In the genomic region with DNA sequence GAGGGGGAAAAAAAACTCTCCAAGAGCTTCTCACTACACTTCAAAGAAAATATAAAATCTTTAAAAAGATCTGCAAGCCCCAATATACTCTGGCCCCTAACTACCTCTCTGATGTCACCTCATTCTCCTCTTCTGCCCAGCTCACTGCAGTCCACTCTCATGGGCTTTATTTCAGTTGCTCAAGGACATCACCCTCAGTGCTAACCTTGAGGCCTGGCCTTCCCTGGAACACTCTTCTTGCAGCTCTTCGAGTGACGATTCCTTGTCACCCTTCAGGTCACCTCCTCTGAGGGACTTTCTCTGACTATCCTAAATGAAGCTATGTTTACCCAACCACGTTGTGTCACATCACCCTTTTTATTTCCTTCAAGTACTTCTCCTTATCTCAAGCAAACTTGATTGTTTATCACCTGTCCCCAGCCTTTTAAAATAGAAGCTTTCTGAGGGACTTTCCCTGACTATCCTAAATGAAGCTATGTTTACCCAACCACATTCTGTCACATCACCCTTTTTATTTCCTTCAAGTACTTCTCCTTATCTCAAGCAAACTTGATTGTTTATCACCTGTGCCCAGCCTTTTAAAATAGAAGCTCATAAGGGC, we compare ENCODE assay signal across 11 cellular contexts. TPM values are rescaled to one million over a fixed set of nuclear protein-coding genes. Genes with fewer than 3 reads are reported as not detected.
A peak's percentile ranks its signal among the peaks of the same experiment; 100 is the strongest.
DNase-seq lines count a peak whose midpoint lies in the region; ATAC-seq and TF ChIP-seq lines count a peak whose summit lies in the region.
"Had no signal": no experiment of that assay in that cellular context is flagged by ENCODE, and none has a peak within 500 bp of the region (broad histone marks: within the 10 kb centered on the region; RNA-seq: fewer than 3 reads in every experiment).

No MANE protein-coding gene starts in this region.

- no peak overlapping the region for H3K4me3 ChIP-seq in breast epithelium
- no peak overlapping the region for H3K4me3 ChIP-seq in spleen
- H3K4me3 ChIP-seq in prostate gland = no peak overlapping the region

- H3K27me3 ChIP-seq in breast epithelium = no peaks in the 10 kb centered on the region
- no peaks in the 10 kb centered on the region for H3K27me3 ChIP-seq in spleen (replicated peaks in 1 of 7)
- no peaks in the 10 kb centered on the region for H3K27me3 ChIP-seq in prostate gland (replicated peaks; ENCODE audit: insufficient read depth)

- TF ChIP-seq CTCF in MCF 10A (IDR thresholded peaks at IDR 0.05; ENCODE audit: unreplicated experiment) = no peak
- TF ChIP-seq CTCF in breast epithelium (IDR thresholded peaks at IDR 0.05) = no peak
- no peak for TF ChIP-seq CTCF in spleen (IDR thresholded peaks at IDR 0.05 in 8 of 11, conservative IDR thresholded peaks at IDR 0.05 in 3 of 11)
- no peak for TF ChIP-seq CTCF in prostate gland (IDR thresholded peaks at IDR 0.05)

- TF ChIP-seq POLR2A in breast epithelium (IDR thresholded peaks at IDR 0.05) (no peak), spleen (IDR thresholded peaks at IDR 0.05) (no peak), prostate gland (IDR thresholded peaks at IDR 0.05) (no peak)

- no TSS peak for BruUV-seq in MCF 10A (replicated peaks; lab: Mats Ljungman, UMichigan)

- no peaks in the 10 kb centered on the region for H3K9me3 Mint-ChIP-seq in MCF 10A (ENCODE audit: unreplicated experiment)
- H3K9me3 Mint-ChIP-seq in stimulated activated naive B cell treated with anti-CD40 and anti-IgM and Interleukin-4, amounts not matched to agents 10 μg/mL and 1 μg/mL and 100 μg/mL, for 72 hours = no peaks in the 10 kb centered on the region
- H3K9me3 Mint-ChIP-seq: activated naive CD4-positive, alpha-beta T cell treated with anti-CD3 and anti-CD28 coated beads, Interleukin-2, amount 10 ng/mL, durations not matched to agents 7 days and 5 days had no signal

- peaks cover 5% of the 10 kb centered on the region for H3K36me3 ChIP-seq in breast epithelium
- H3K36me3 ChIP-seq in spleen = peaks cover 7 to 100% (median 49%) of the 10 kb centered on the region in 6 donors
- H3K36me3 ChIP-seq in prostate gland = no peaks in the 10 kb centered on the region

- H3K27ac ChIP-seq in breast epithelium = no peak overlapping the region
- peak overlapping the region in 1 of 8 donors; percentile 3 for H3K27ac ChIP-seq in spleen
- H3K27ac ChIP-seq in prostate gland = no peak overlapping the region
- H3K27ac ChIP-seq: parathyroid adenoma had no signal

- 59 to 74% (median 69%) methylated on average over 3 of the region's 3 CpGs for WGBS in spleen, 5 donors
- 77% methylated on average over 3 of the region's 3 CpGs for WGBS in prostate gland

- peaks cover 34% of the 10 kb centered on the region for H3K36me3 Mint-ChIP-seq in MCF 10A (ENCODE audit: insufficient read depth, unreplicated experiment)
- H3K36me3 Mint-ChIP-seq in stimulated activated naive B cell treated with anti-CD40 and anti-IgM and Interleukin-4, amounts not matched to agents 10 μg/mL and 1 μg/mL and 100 μg/mL, for 72 hours = peaks cover 27 to 49% of the 10 kb centered on the region in 2 donors

- H3K27ac Mint-ChIP-seq in MCF 10A (ENCODE audit: low read depth, unreplicated experiment) = peak overlapping the region; percentile 55
- H3K27ac Mint-ChIP-seq in stimulated activated naive B cell treated with anti-CD40 and anti-IgM and Interleukin-4, amounts not matched to agents 10 μg/mL and 1 μg/mL and 100 μg/mL, for 72 hours = peak overlapping the region; percentile 81
- H3K27ac Mint-ChIP-seq: activated naive CD4-positive, alpha-beta T cell treated with anti-CD3 and anti-CD28 coated beads, Interleukin-2, amount 10 ng/mL, durations not matched to agents 7 days and 5 days had no signal

- DNase-seq in MCF 10A (ENCODE audit: unreplicated experiment) (no peak), breast epithelium (ENCODE audit: low spot score in 2 of 2) (no peak), RKO (ENCODE audit: low spot score) (no peak), spleen (no peak), prostate gland (ENCODE audit: low spot score) (no peak)
- no peak for DNase-seq in stimulated activated naive B cell treated with anti-CD40 and anti-IgM and Interleukin-4, amounts not matched to agents 10 μg/mL and 1 μg/mL and 100 μg/mL, for 72 hours
- DNase-seq: T-helper 9 cell had no signal

- H3K4me3 Mint-ChIP-seq in MCF 10A (ENCODE audit: unreplicated experiment) = no peak overlapping the region
- peak overlapping the region; percentile 1 to 47 for H3K4me3 Mint-ChIP-seq in stimulated activated naive B cell treated with anti-CD40 and anti-IgM and Interleukin-4, amounts not matched to agents 10 μg/mL and 1 μg/mL and 100 μg/mL, for 72 hours
- H3K4me3 Mint-ChIP-seq: activated naive CD4-positive, alpha-beta T cell treated with anti-CD3 and anti-CD28 coated beads, Interleukin-2, amount 10 ng/mL, durations not matched to agents 7 days and 5 days had no signal

- intact Hi-C loops in MCF 10A (cut with micrococcal nuclease) (loop anchor here (5.0 kb wide), 1 partner anchor 187 kb away; no protein-coding TSS in a partner anchor), breast epithelium (cut with DNase I; ENCODE audit: low total_unique reads) (no loop called here), spleen (cut with DNase I; ENCODE audit: low total_unique reads) (loop anchor here (5.0 kb wide), 1 partner anchor 237 kb away; no protein-coding TSS in a partner anchor), prostate gland (cut with DNase I) (loop anchor here (5.0 kb wide), 1 partner anchor 237 kb away; no protein-coding TSS in a partner anchor)

- CTCF ChIA-PET in MCF 10A (lab: Yijun Ruan, JAX) = interaction anchor here (0.6 to 18.4 kb wide), 35 partner anchors 8 to 989 kb away, joined by 3 to 323 read pairs (median 5); partner anchors contain the start of gene RTTN

- H3K4me1 Mint-ChIP-seq in MCF 10A (ENCODE audit: insufficient read depth, unreplicated experiment) = no peaks in the 10 kb centered on the region
- H3K4me1 Mint-ChIP-seq in stimulated activated naive B cell treated with anti-CD40 and anti-IgM and Interleukin-4, amounts not matched to agents 10 μg/mL and 1 μg/mL and 100 μg/mL, for 72 hours = peaks cover 12 to 30% of the 10 kb centered on the region in 2 donors
- H3K4me1 Mint-ChIP-seq: activated naive CD4-positive, alpha-beta T cell treated with anti-CD3 and anti-CD28 coated beads, Interleukin-2, amount 10 ng/mL, durations not matched to agents 7 days and 5 days had no signal

- POLR2A ChIA-PET in MCF 10A (lab: Yijun Ruan, JAX) = interaction anchor here (1.5 to 1.6 kb wide), 3 partner anchors 11 to 239 kb away, joined by 5 to 8 read pairs (median 5); no protein-coding TSS in a partner anchor

- H3K9me3 ChIP-seq in breast epithelium = no peaks in the 10 kb centered on the region
- H3K9me3 ChIP-seq in spleen = no peaks in the 10 kb centered on the region
- H3K9me3 ChIP-seq in prostate gland = no peaks in the 10 kb centered on the region

- H3K27me3 Mint-ChIP-seq in MCF 10A (ENCODE audit: insufficient read depth, unreplicated experiment) = no peaks in the 10 kb centered on the region
- no peaks in the 10 kb centered on the region for H3K27me3 Mint-ChIP-seq in stimulated activated naive B cell treated with anti-CD40 and anti-IgM and Interleukin-4, amounts not matched to agents 10 μg/mL and 1 μg/mL and 100 μg/mL, for 72 hours
- H3K27me3 Mint-ChIP-seq: activated naive CD4-positive, alpha-beta T cell treated with anti-CD3 and anti-CD28 coated beads, Interleukin-2, amount 10 ng/mL, durations not matched to agents 7 days and 5 days had no signal

- ATAC-seq in HG02678 (IDR thresholded peaks at IDR 0.05; ENCODE audit: unreplicated experiment) (peak; percentile 45), HG03565 (IDR thresholded peaks at IDR 0.05; ENCODE audit: unreplicated experiment) (peak; percentile 35)
- ATAC-seq in stimulated activated naive B cell treated with anti-CD40 and anti-IgM and Interleukin-4, amounts not matched to agents 10 μg/mL and 1 μg/mL and 100 μg/mL, for 72 hours (replicated peaks) = peak; percentile 76 to 78

- H3K4me1 ChIP-seq in breast epithelium (no peaks in the 10 kb centered on the region), spleen (no peaks in the 10 kb centered on the region), prostate gland (replicated peaks) (no peaks in the 10 kb centered on the region)
- H3K4me1 ChIP-seq: parathyroid adenoma had no signal

RNA-seq across cellular contexts. Expression of gene RTTN, which starts 10.4 kb away (rescaled TPM):
- total RNA-seq in MCF 10A (2022) (55.8 and 64.7 TPM in 2 replicates), breast epithelium (10 to 100 TPM; 14.7 to 35.0 (median 29.8) TPM), spleen (10 to 100 TPM; 14.6 to 32.3 (median 26.4) TPM), prostate gland (10 to 100 TPM in 1 of 2 donors, 1 to 10 TPM in 1; 8.4 to 21.5 TPM)
- polyA plus RNA-seq in spleen = 1 to 10 TPM; 4.0 to 4.9 (median 4.2) TPM
